Comparison of ENCODE assay signal across 15 cellular contexts in the genomic region with DNA sequence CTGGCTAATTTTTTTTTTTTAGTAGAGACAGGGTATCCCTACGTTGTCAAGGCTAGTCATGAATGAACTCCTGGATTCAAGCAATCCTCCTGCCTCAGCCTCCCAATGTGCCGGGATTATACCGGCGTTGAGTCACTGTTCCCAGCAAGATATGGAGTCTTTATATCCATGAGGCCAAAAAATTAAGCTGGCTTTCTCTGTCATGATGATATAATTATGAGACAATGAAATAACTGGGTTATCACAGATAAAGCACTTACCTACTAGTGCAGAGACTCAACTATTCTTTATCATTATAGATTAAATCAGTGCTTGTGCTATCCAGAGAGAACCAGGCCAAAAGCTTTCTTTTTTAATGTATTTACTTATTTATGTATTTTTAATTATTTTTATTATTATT.
DNase-seq lines count a peak whose midpoint lies in the region; TF ChIP-seq lines count a peak whose summit lies in the region.
"Had no signal": no experiment of that assay in that cellular context is flagged by ENCODE, and none has a peak within 500 bp of the region (broad histone marks: within the 10 kb centered on the region; RNA-seq: fewer than 3 reads in every experiment).

No MANE protein-coding gene starts in this region.

- H3K4me3 Mint-ChIP-seq in T-helper 1 cell treated with Interleukin-12 subunit alpha and Interleukin-12 subunit beta and Interleukin-4 antibody, amounts not matched to agents 30 μg/mL and 1 μg/mL, for 36 hours = peak overlapping the region; percentile 79
- peak overlapping the region; percentile 78 for H3K4me3 Mint-ChIP-seq in activated naive CD8-positive, alpha-beta T cell
- H3K4me3 Mint-ChIP-seq in nephron progenitor cell = no peak overlapping the region

- no peaks in the 10 kb centered on the region for H3K27me3 Mint-ChIP-seq in T-helper 1 cell treated with Interleukin-12 subunit alpha and Interleukin-12 subunit beta and Interleukin-4 antibody, amounts not matched to agents 30 μg/mL and 1 μg/mL, for 36 hours (ENCODE audit: low read depth)
- H3K27me3 Mint-ChIP-seq in activated naive CD8-positive, alpha-beta T cell = no peaks in the 10 kb centered on the region
- no peaks in the 10 kb centered on the region for H3K27me3 Mint-ChIP-seq in nephron progenitor cell (ENCODE audit: low read depth, poor library complexity)

- peak overlapping the region; percentile 99 for H3K27ac Mint-ChIP-seq in T-helper 1 cell treated with Interleukin-12 subunit alpha and Interleukin-12 subunit beta and Interleukin-4 antibody, amounts not matched to agents 30 μg/mL and 1 μg/mL, for 36 hours
- H3K27ac Mint-ChIP-seq in activated naive CD8-positive, alpha-beta T cell = peak overlapping the region; percentile 98
- H3K27ac Mint-ChIP-seq in nephron progenitor cell = peak overlapping the region; percentile 22

- H3K9me3 Mint-ChIP-seq in T-helper 1 cell treated with Interleukin-12 subunit alpha and Interleukin-12 subunit beta and Interleukin-4 antibody, amounts not matched to agents 30 μg/mL and 1 μg/mL, for 36 hours = no peaks in the 10 kb centered on the region
- H3K9me3 Mint-ChIP-seq in activated naive CD8-positive, alpha-beta T cell (ENCODE audit: low read depth) = no peaks in the 10 kb centered on the region
- H3K9me3 Mint-ChIP-seq in nephron progenitor cell = no peaks in the 10 kb centered on the region

- H3K27ac ChIP-seq in KOPT-K1 (ENCODE audit: low read depth, low read length, poor library complexity, severe bottlenecking) = peak overlapping the region; percentile 76
- H3K27ac ChIP-seq: 22Rv1, parathyroid adenoma had no signal

- peaks cover 50% of the 10 kb centered on the region for H3K36me3 ChIP-seq in KOPT-K1 (ENCODE audit: insufficient read depth, low read length)

- peaks cover 31% of the 10 kb centered on the region for H3K36me3 Mint-ChIP-seq in T-helper 1 cell treated with Interleukin-12 subunit alpha and Interleukin-12 subunit beta and Interleukin-4 antibody, amounts not matched to agents 30 μg/mL and 1 μg/mL, for 36 hours (ENCODE audit: low read depth)
- H3K36me3 Mint-ChIP-seq in activated naive CD8-positive, alpha-beta T cell = peaks cover 19% of the 10 kb centered on the region
- peaks cover 41% of the 10 kb centered on the region for H3K36me3 Mint-ChIP-seq in nephron progenitor cell (ENCODE audit: low read depth)

- TF ChIP-seq CTCF in nephron progenitor cell (IDR thresholded peaks at IDR 0.05) = no peak
- TF ChIP-seq CTCF in GM10266 (IDR thresholded peaks at IDR 0.05; ENCODE audit: control insufficient read depth, insufficient read depth, low read depth, missing control alignments) = no peak

- DNase-seq in T-helper 1 cell (no peak), nephron progenitor cell (no peak), NCI-H510A treated with DMSO at 0.1 percent for 48 hours (lab: John Stamatoyannopoulos, UW) (no peak), GM10266 (ENCODE audit: extremely low spot score) (no peak), Ammon's horn (ENCODE audit: low spot score) (no peak)
- DNase-seq: COR-L47, GDM1, hippocampal formation, left cardiac atrium, NCI-H187 had no signal

- no peaks in the 10 kb centered on the region for H3K9me3 ChIP-seq in KOPT-K1 (ENCODE audit: insufficient read depth, low read length, poor library complexity, severe bottlenecking)

- H3K4me1 Mint-ChIP-seq in T-helper 1 cell treated with Interleukin-12 subunit alpha and Interleukin-12 subunit beta and Interleukin-4 antibody, amounts not matched to agents 30 μg/mL and 1 μg/mL, for 36 hours (ENCODE audit: low read depth) = peaks cover 71% of the 10 kb centered on the region
- H3K4me1 Mint-ChIP-seq in activated naive CD8-positive, alpha-beta T cell (ENCODE audit: low read depth) = peaks cover 80% of the 10 kb centered on the region
- H3K4me1 Mint-ChIP-seq in nephron progenitor cell = no peaks in the 10 kb centered on the region

Comparison
In these comparisons a context has a peak if more than half of its experiments do, and no peak if none do; other contexts are left out.
1. H3K27ac Mint-ChIP-seq: peak in every context shown above with its lines; median percentile 99 in T-helper 1 cell treated with Interleukin-12 subunit alpha and Interleukin-12 subunit beta and Interleukin-4 antibody, amounts not matched to agents 30 μg/mL and 1 μg/mL, for 36 hours; 98 in activated naive CD8-positive, alpha-beta T cell; 22 in nephron progenitor cell.